Comparison of ENCODE assay signal across 8 cellular contexts in genomic region chr20:41029150-41029872, GRCh38. TPM values are rescaled to one million over a fixed set of nuclear protein-coding genes. Genes with fewer than 3 reads are reported as not detected.
DNase-seq lines count a peak whose midpoint lies in the region; ATAC-seq and TF ChIP-seq lines count a peak whose summit lies in the region.

No MANE protein-coding gene starts in this region.

- peaks cover 38% of the 10 kb centered on the region for H3K36me3 ChIP-seq in NT2/D1 (ENCODE audit: insufficient read depth, insufficient read length, low read length)

- peaks cover 1% of the 10 kb centered on the region for H3K27me3 Mint-ChIP-seq in activated naive CD4-positive, alpha-beta T cell treated with anti-CD3 and anti-CD28 coated beads, Interleukin-2, amount 10 ng/mL, durations not matched to agents 7 days and 5 days
- H3K27me3 Mint-ChIP-seq in progenitor cell of endocrine pancreas = no peaks in the 10 kb centered on the region

- H3K4me1 Mint-ChIP-seq in activated naive CD4-positive, alpha-beta T cell treated with anti-CD3 and anti-CD28 coated beads, Interleukin-2, amount 10 ng/mL, durations not matched to agents 7 days and 5 days = peaks cover 54% of the 10 kb centered on the region
- peaks cover 43% of the 10 kb centered on the region for H3K4me1 Mint-ChIP-seq in progenitor cell of endocrine pancreas (ENCODE audit: low read depth)

- ATAC-seq in HG02973 (IDR thresholded peaks at IDR 0.05; ENCODE audit: unreplicated experiment) (peak; percentile 23), Right ventricle myocardium inferior (no peak), HG03342 (IDR thresholded peaks at IDR 0.05; ENCODE audit: unreplicated experiment) (no peak)

- peak overlapping the region; percentile 98 for H3K9ac ChIP-seq in NT2/D1 (ENCODE audit: insufficient read length, low read depth)

- no peaks in the 10 kb centered on the region for H3K27me3 ChIP-seq in NT2/D1 (ENCODE audit: insufficient read depth, insufficient read length)

- H3K36me3 Mint-ChIP-seq in activated naive CD4-positive, alpha-beta T cell treated with anti-CD3 and anti-CD28 coated beads, Interleukin-2, amount 10 ng/mL, durations not matched to agents 7 days and 5 days = peaks cover 43% of the 10 kb centered on the region
- peaks cover 4% of the 10 kb centered on the region for H3K36me3 Mint-ChIP-seq in progenitor cell of endocrine pancreas (ENCODE audit: insufficient read depth)

- H3K27ac Mint-ChIP-seq in activated naive CD4-positive, alpha-beta T cell treated with anti-CD3 and anti-CD28 coated beads, Interleukin-2, amount 10 ng/mL, durations not matched to agents 7 days and 5 days = peak overlapping the region; percentile 88
- peak overlapping the region; percentile 99 for H3K27ac Mint-ChIP-seq in progenitor cell of endocrine pancreas

- intact Hi-C loops in Right ventricle myocardium inferior (cut with DNase I) = loop anchor here (5.0 kb wide), 1 partner anchor 48 kb away; no protein-coding TSS in a partner anchor

- no peaks in the 10 kb centered on the region for H3K4me1 ChIP-seq in NT2/D1 (ENCODE audit: insufficient read depth, insufficient read length)

- H3K9me3 Mint-ChIP-seq in activated naive CD4-positive, alpha-beta T cell treated with anti-CD3 and anti-CD28 coated beads, Interleukin-2, amount 10 ng/mL, durations not matched to agents 7 days and 5 days = no peaks in the 10 kb centered on the region
- no peaks in the 10 kb centered on the region for H3K9me3 Mint-ChIP-seq in progenitor cell of endocrine pancreas (ENCODE audit: low read depth)

- no peaks in the 10 kb centered on the region for H3K9me3 ChIP-seq in NT2/D1 (ENCODE audit: insufficient read depth, low read length)

- DNase-seq in NOMO-1 treated with DMSO at 0.1 percent for 48 hours (lab: John Stamatoyannopoulos, UW; ENCODE audit: unreplicated experiment) = peak; percentile 26
- DNase-seq in NOMO-1 treated with dmso at 0.1 percent for 144 hours (lab: John Stamatoyannopoulos, UW; ENCODE audit: unreplicated experiment) = no peak
- no peak for DNase-seq in NT2/D1 (ENCODE audit: low read depth, low spot score)
- DNase-seq in activated naive CD4-positive, alpha-beta T cell treated with anti-CD3 and anti-CD28 coated beads, Interleukin-2, amount 10 ng/mL, durations not matched to agents 7 days and 5 days = peak; percentile 51
- DNase-seq in Right ventricle myocardium inferior (ENCODE audit: missing footprints) = peak; percentile 70
- no peak for DNase-seq in progenitor cell of endocrine pancreas (ENCODE audit: low spot score, unreplicated experiment)

- H3K4me3 ChIP-seq in NT2/D1 (ENCODE audit: insufficient read length, low read depth) = peak overlapping the region; percentile 98

- H3K4me3 Mint-ChIP-seq in activated naive CD4-positive, alpha-beta T cell treated with anti-CD3 and anti-CD28 coated beads, Interleukin-2, amount 10 ng/mL, durations not matched to agents 7 days and 5 days = peak overlapping the region; percentile 82
- H3K4me3 Mint-ChIP-seq in progenitor cell of endocrine pancreas (ENCODE audit: low read depth) = peak overlapping the region; percentile 94

- no peak for TF ChIP-seq CTCF in progenitor cell of endocrine pancreas (IDR thresholded peaks at IDR 0.05; ENCODE audit: unreplicated experiment)

- CTCF ChIA-PET in activated naive CD4-positive, alpha-beta T cell treated with anti-CD3 and anti-CD28 coated beads, Interleukin-2, amount 10 ng/mL, durations not matched to agents 7 days and 5 days (lab: Charles Lee) = interaction anchor here (1.0 to 3.9 kb wide), 2 partner anchors 13 to 38 kb away, joined by 3 to 19 read pairs; no protein-coding TSS in a partner anchor

RNA-seq across cellular contexts. Expression of gene TOP1, which starts 0.7 kb away (rescaled TPM):
- total RNA-seq in Right ventricle myocardium inferior (23.9 TPM), progenitor cell of endocrine pancreas (86.7 and 90.8 TPM in 2 replicates)

Comparison
In these comparisons a context has a peak if more than half of its experiments do, and no peak if none do; other contexts are left out.
1. DNase-seq: peak in NOMO-1 treated with DMSO at 0.1 percent for 48 hours (single experiment), activated naive CD4-positive, alpha-beta T cell treated with anti-CD3 and anti-CD28 coated beads, Interleukin-2, amount 10 ng/mL, durations not matched to agents 7 days and 5 days (single experiment) and Right ventricle myocardium inferior (single experiment); none in NOMO-1 treated with dmso at 0.1 percent for 144 hours (single experiment), NT2/D1 (single experiment) and progenitor cell of endocrine pancreas (single experiment).